Comparison of ENCODE assay signal across 17 cellular contexts in the genomic region with DNA sequence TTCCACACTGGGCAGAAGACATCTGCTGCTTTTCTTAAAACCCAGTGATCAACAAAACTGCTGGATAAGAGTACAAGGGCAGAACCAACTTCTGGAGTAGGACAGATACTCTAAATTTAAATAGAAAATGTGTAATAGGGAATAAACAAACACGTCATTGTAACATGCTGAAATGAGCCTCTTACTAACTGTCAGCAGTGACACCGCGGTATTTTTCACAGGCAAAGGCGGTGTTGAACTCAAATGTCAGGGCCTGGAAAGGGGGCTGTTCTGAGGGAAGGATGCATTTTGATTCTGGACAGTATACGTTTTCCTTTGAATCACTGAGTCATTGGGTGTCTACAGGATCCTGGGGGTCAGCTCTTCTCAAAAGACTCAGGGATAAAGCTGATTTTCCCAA.
DNase-seq lines count a peak whose midpoint lies in the region; ATAC-seq and TF ChIP-seq lines count a peak whose summit lies in the region.
"Had no signal": no experiment of that assay in that cellular context is flagged by ENCODE, and none has a peak within 500 bp of the region (broad histone marks: within the 10 kb centered on the region; RNA-seq: fewer than 3 reads in every experiment).

No MANE protein-coding gene starts in this region.

- ATAC-seq in stimulated activated effector memory CD8-positive, alpha-beta T cell treated with anti-CD3 and anti-CD28 coated beads, Interleukin-12 subunit alpha, Interleukin-12 subunit beta, amount 100 ng/mL, for 72 hours: no peak
- ATAC-seq in GM23338: no peak
- no peak for ATAC-seq in activated CD4-positive, alpha-beta T cell treated with anti-CD3 and anti-CD28 coated beads for 36 hours
- ATAC-seq: CD8-positive, alpha-beta T cell had no signal

- 88 to 96% methylated on average over 2 to 5 of the region's 5 CpGs for WGBS in endodermal cell (ENCODE audit: insufficient coverage in 1 of 2, insufficient read length in 1 of 2), 2 experiments

- H3K4me3 ChIP-seq in endodermal cell (ENCODE audit: low read length) (no peak overlapping the region), GM23338 (no peak overlapping the region)
- H3K4me3 ChIP-seq: GM23248 had no signal

- no peaks in the 10 kb centered on the region for H3K9me3 Mint-ChIP-seq in stimulated activated effector memory CD8-positive, alpha-beta T cell treated with anti-CD3 and anti-CD28 coated beads, Interleukin-12 subunit alpha, Interleukin-12 subunit beta, amount 100 ng/mL, for 72 hours
- H3K9me3 Mint-ChIP-seq in endodermal cell: no peaks in the 10 kb centered on the region
- H3K9me3 Mint-ChIP-seq in GM23338: no peaks in the 10 kb centered on the region
- no peaks in the 10 kb centered on the region for H3K9me3 Mint-ChIP-seq in activated CD4-positive, alpha-beta T cell treated with anti-CD3 and anti-CD28 coated beads for 36 hours (ENCODE audit: low read depth)
- H3K9me3 Mint-ChIP-seq: CD8-positive, alpha-beta T cell had no signal

- H3K27ac Mint-ChIP-seq in stimulated activated effector memory CD8-positive, alpha-beta T cell treated with anti-CD3 and anti-CD28 coated beads, Interleukin-12 subunit alpha, Interleukin-12 subunit beta, amount 100 ng/mL, for 72 hours: peak overlapping the region; percentile 19
- H3K27ac Mint-ChIP-seq in endodermal cell (no peak overlapping the region), GM23338 (no peak overlapping the region)
- H3K27ac Mint-ChIP-seq in activated CD4-positive, alpha-beta T cell treated with anti-CD3 and anti-CD28 coated beads for 36 hours: no peak overlapping the region
- H3K27ac Mint-ChIP-seq: CD8-positive, alpha-beta T cell had no signal

- intact Hi-C loops in activated CD4-positive, alpha-beta T cell treated with anti-CD3 and anti-CD28 coated beads for 36 hours (cut with DNase I, micrococcal nuclease): no loop called here

- no peak overlapping the region for H3K4me3 Mint-ChIP-seq in stimulated activated effector memory CD8-positive, alpha-beta T cell treated with anti-CD3 and anti-CD28 coated beads, Interleukin-12 subunit alpha, Interleukin-12 subunit beta, amount 100 ng/mL, for 72 hours
- no peak overlapping the region for H3K4me3 Mint-ChIP-seq in endodermal cell
- H3K4me3 Mint-ChIP-seq in GM23338: no peak overlapping the region
- H3K4me3 Mint-ChIP-seq in activated CD4-positive, alpha-beta T cell treated with anti-CD3 and anti-CD28 coated beads for 36 hours: no peak overlapping the region
- H3K4me3 Mint-ChIP-seq: CD8-positive, alpha-beta T cell had no signal

- H3K79me2 ChIP-seq in GM23338 (replicated peaks; ENCODE audit: insufficient read depth): no peaks in the 10 kb centered on the region

- H2AFZ ChIP-seq in GM23338: no peak overlapping the region
- H2AFZ ChIP-seq: GM23248 had no signal

- CTCF ChIA-PET in activated CD4-positive, alpha-beta T cell treated with anti-CD3 and anti-CD28 coated beads for 36 hours (lab: Charles Lee): no interaction called here

- no peaks in the 10 kb centered on the region for H3K9me2 ChIP-seq in GM23338 (ENCODE audit: insufficient read depth)

- H3K9ac ChIP-seq in endodermal cell (ENCODE audit: extremely low read depth, low read length, poor library complexity, severe bottlenecking): no peak overlapping the region
- H3K9ac ChIP-seq: GM23248 had no signal

- TF ChIP-seq CTCF in endodermal cell (conservative IDR thresholded peaks at IDR 0.05) (no peak), GM23338 (conservative IDR thresholded peaks at IDR 0.05; ENCODE audit: low read depth in 2 of 2) (no peak)

- H3K27ac ChIP-seq in KOPT-K1 (ENCODE audit: low read depth, low read length, poor library complexity, severe bottlenecking) (peak overlapping the region; percentile 45), angular gyrus (ENCODE audit: low read depth, low read length) (peak overlapping the region; percentile 39), layer of hippocampus (ENCODE audit: low read depth, low read length) (peak overlapping the region; percentile 56), endodermal cell (ENCODE audit: low read depth, low read length) (no peak overlapping the region), GM23338 (ENCODE audit: low read depth) (no peak overlapping the region)
- H3K27ac ChIP-seq: GM23248 had no signal

- H3K4me1 ChIP-seq in endodermal cell (ENCODE audit: control insufficient read depth, insufficient read depth, low read length) (no peaks in the 10 kb centered on the region), GM23338 (ENCODE audit: insufficient read depth) (peaks cover 31% of the 10 kb centered on the region)

- H3K4me2 ChIP-seq in GM23338: no peak overlapping the region

- H3K9me3 ChIP-seq in KOPT-K1 (ENCODE audit: insufficient read depth, low read length, poor library complexity, severe bottlenecking): no peaks in the 10 kb centered on the region
- H3K9me3 ChIP-seq in endodermal cell (ENCODE audit: control insufficient read depth, low read length): no peaks in the 10 kb centered on the region

- H3F3A ChIP-seq in GM23338 (replicated peaks; ENCODE audit: low read depth): no peaks in the 10 kb centered on the region

- H3K27me3 Mint-ChIP-seq in endodermal cell (ENCODE audit: insufficient read depth) (no peaks in the 10 kb centered on the region), GM23338 (ENCODE audit: insufficient read depth, low read depth, poor library complexity) (peaks cover 10% of the 10 kb centered on the region)
- H3K27me3 Mint-ChIP-seq in activated CD4-positive, alpha-beta T cell treated with anti-CD3 and anti-CD28 coated beads for 36 hours: no peaks in the 10 kb centered on the region

- H3K27me3 ChIP-seq in layer of hippocampus (ENCODE audit: control insufficient read depth, insufficient read depth, low read length): no peaks in the 10 kb centered on the region
- no peaks in the 10 kb centered on the region for H3K27me3 ChIP-seq in endodermal cell (ENCODE audit: control insufficient read depth, insufficient read depth, low read length, poor library complexity, severe bottlenecking)
- H3K27me3 ChIP-seq in GM23338 (ENCODE audit: insufficient read depth): no peaks in the 10 kb centered on the region

- POLR2A ChIA-PET in activated CD4-positive, alpha-beta T cell treated with anti-CD3 and anti-CD28 coated beads for 36 hours (lab: Charles Lee): no interaction called here

- no peak for DNase-seq in stimulated activated effector memory CD8-positive, alpha-beta T cell treated with anti-CD3 and anti-CD28 coated beads, Interleukin-12 subunit alpha, Interleukin-12 subunit beta, amount 100 ng/mL, for 72 hours (ENCODE audit: low spot score in 2 of 2)
- DNase-seq in endodermal cell (no peak), GM23338 (ENCODE audit: low spot score) (no peak)
- no peak for DNase-seq in activated CD4-positive, alpha-beta T cell treated with anti-CD3 and anti-CD28 coated beads for 36 hours
- DNase-seq: CD8-positive, alpha-beta T cell; DND-41; GM23248; HCEC 1CT; Karpas-422; NCI-H1694 treated with DMSO at 0.1 percent for 48 hours; NCI-H2081 treated with DMSO at 0.1 percent for 48 hours; NCI-H446 treated with DMSO at 0.1 percent for 48 hours; NCI-H526 treated with DMSO at 0.1 percent for 48 hours; Right ventricle myocardium superior had no signal

- H3K36me3 ChIP-seq in KOPT-K1 (ENCODE audit: insufficient read depth, low read length) (no peaks in the 10 kb centered on the region), endodermal cell (ENCODE audit: control insufficient read depth, insufficient read depth, low read length) (peaks cover 8% of the 10 kb centered on the region), GM23338 (ENCODE audit: insufficient read depth) (no peaks in the 10 kb centered on the region)

- H3K36me3 Mint-ChIP-seq in stimulated activated effector memory CD8-positive, alpha-beta T cell treated with anti-CD3 and anti-CD28 coated beads, Interleukin-12 subunit alpha, Interleukin-12 subunit beta, amount 100 ng/mL, for 72 hours: peaks cover 71% of the 10 kb centered on the region
- H3K36me3 Mint-ChIP-seq in endodermal cell (ENCODE audit: low read depth) (peaks cover 3% of the 10 kb centered on the region), GM23338 (ENCODE audit: low read depth) (0 out of 3 replicates have a peak, but pooled peaks cover 4% of the 10 kb centered on the region)
- peaks cover 18% of the 10 kb centered on the region for H3K36me3 Mint-ChIP-seq in activated CD4-positive, alpha-beta T cell treated with anti-CD3 and anti-CD28 coated beads for 36 hours (ENCODE audit: low read depth)

- H3K4me1 Mint-ChIP-seq in stimulated activated effector memory CD8-positive, alpha-beta T cell treated with anti-CD3 and anti-CD28 coated beads, Interleukin-12 subunit alpha, Interleukin-12 subunit beta, amount 100 ng/mL, for 72 hours: peaks cover 5% of the 10 kb centered on the region
- H3K4me1 Mint-ChIP-seq in endodermal cell: peaks cover 2% of the 10 kb centered on the region
- peaks cover 31% of the 10 kb centered on the region for H3K4me1 Mint-ChIP-seq in GM23338
- H3K4me1 Mint-ChIP-seq in activated CD4-positive, alpha-beta T cell treated with anti-CD3 and anti-CD28 coated beads for 36 hours: peaks cover 18% of the 10 kb centered on the region

- H4K20me1 ChIP-seq in GM23338 (replicated peaks; ENCODE audit: insufficient read depth): no peaks in the 10 kb centered on the region

TF ChIP-seq in GM23338, 12 proteins besides CTCF, POLR2A, EP300 and RAD21:
- TF ChIP-seq, protein P1, sequence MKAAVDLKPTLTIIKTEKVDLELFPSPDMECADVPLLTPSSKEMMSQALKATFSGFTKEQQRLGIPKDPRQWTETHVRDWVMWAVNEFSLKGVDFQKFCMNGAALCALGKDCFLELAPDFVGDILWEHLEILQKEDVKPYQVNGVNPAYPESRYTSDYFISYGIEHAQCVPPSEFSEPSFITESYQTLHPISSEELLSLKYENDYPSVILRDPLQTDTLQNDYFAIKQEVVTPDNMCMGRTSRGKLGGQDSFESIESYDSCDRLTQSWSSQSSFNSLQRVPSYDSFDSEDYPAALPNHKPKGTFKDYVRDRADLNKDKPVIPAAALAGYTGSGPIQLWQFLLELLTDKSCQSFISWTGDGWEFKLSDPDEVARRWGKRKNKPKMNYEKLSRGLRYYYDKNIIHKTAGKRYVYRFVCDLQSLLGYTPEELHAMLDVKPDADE (IDR thresholded peaks at IDR 0.05): no peak
- TF ChIP-seq POLR2AphosphoS5 (IDR thresholded peaks at IDR 0.05; ENCODE audit: low read depth): no peak

Comparison
In these comparisons a context has a peak if more than half of its experiments do, and no peak if none do; other contexts are left out.
1. H3K27ac ChIP-seq: peak in KOPT-K1 (single experiment), angular gyrus (single experiment) and layer of hippocampus (single experiment); none in endodermal cell (single experiment) and GM23338 (single experiment).